In the genomic region with DNA sequence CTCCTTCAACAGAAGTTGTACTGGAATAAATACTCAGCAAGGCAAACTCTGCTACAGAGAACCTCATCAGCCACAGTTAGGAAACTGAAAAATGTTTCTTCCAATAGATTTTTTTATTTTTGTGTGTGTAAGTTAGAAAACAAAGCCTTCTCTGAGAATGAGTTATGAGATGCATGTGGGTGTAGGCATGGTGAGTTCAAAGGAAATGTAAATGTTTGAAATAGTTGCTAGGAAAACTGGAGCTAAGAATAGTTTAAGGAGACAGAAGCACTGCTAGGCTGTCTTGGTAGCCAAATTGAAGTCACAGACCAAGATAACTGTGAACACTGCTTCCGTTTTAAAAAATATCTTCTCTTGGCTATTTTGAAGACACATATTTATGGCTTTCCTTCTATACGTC, we compare ENCODE assay signal across 16 cellular contexts.
"Had no signal": no experiment of that assay in that cellular context is flagged by ENCODE, and none has a peak within 500 bp of the region (broad histone marks: within the 10 kb centered on the region; RNA-seq: fewer than 3 reads in every experiment).

No MANE protein-coding gene starts in this region.

- H3K4me1 Mint-ChIP-seq: activated B cell treated with CpG ODN at 0.5 μM for 24 hours, T-cell had no signal

- H3K27me3 Mint-ChIP-seq: activated B cell treated with CpG ODN at 0.5 μM for 24 hours; activated CD4-positive, alpha-beta memory T cell treated with anti-CD3 and anti-CD28 coated beads for 36 hours; activated naive CD8-positive, alpha-beta T cell; effector memory CD8-positive, alpha-beta T cell; T-cell had no signal

- H3K27ac Mint-ChIP-seq: activated B cell treated with CpG ODN at 0.5 μM for 24 hours; activated CD4-positive, alpha-beta memory T cell treated with anti-CD3 and anti-CD28 coated beads for 36 hours; activated naive CD8-positive, alpha-beta T cell; effector memory CD8-positive, alpha-beta T cell; T-cell had no signal

- H3K27ac ChIP-seq: pancreas, right lobe of liver, thyroid gland had no signal

- H3K4me3 ChIP-seq: lung, pancreas, right lobe of liver, thyroid gland had no signal

- H3K36me3 ChIP-seq: pancreas, right lobe of liver, thyroid gland had no signal

- H3K4me3 Mint-ChIP-seq: activated B cell treated with CpG ODN at 0.5 μM for 24 hours; activated CD4-positive, alpha-beta memory T cell treated with anti-CD3 and anti-CD28 coated beads for 36 hours; activated naive CD8-positive, alpha-beta T cell; effector memory CD8-positive, alpha-beta T cell; T-cell had no signal

- H3K9me3 ChIP-seq: pancreas, right lobe of liver, thyroid gland had no signal

- H3K4me1 ChIP-seq: pancreas, right lobe of liver, thyroid gland had no signal

- DNase-seq: activated B cell treated with CpG ODN at 0.5 μM for 24 hours; activated CD4-positive, alpha-beta memory T cell treated with anti-CD3 and anti-CD28 coated beads for 36 hours; activated CD4-positive, alpha-beta T cell treated with anti-CD3 and anti-CD28 coated beads for 4 hours; activated T-cell treated with anti-CD3 and anti-CD28 coated beads for 4 hours; effector memory CD8-positive, alpha-beta T cell; hippocampal formation; islet precursor cell; left colon; midbrain; pancreas; right lobe of liver; stimulated activated naive CD4-positive, alpha-beta T cell; T-cell; thyroid gland had no signal

- H3K27me3 ChIP-seq: pancreas, right lobe of liver, thyroid gland had no signal

- H3K36me3 Mint-ChIP-seq: activated CD4-positive, alpha-beta memory T cell treated with anti-CD3 and anti-CD28 coated beads for 36 hours; activated naive CD8-positive, alpha-beta T cell; T-cell had no signal
